ENCODE assay signal across 8 cellular contexts in genomic region chr2:9897331-9897737, GRCh38. TPM values are rescaled to one million over a fixed set of nuclear protein-coding genes. Genes with fewer than 3 reads are reported as not detected.
DNase-seq lines count a peak whose midpoint lies in the region; ATAC-seq, FAIRE-seq and TF ChIP-seq lines count a peak whose summit lies in the region.

No MANE protein-coding gene starts in this region.

- no peaks in the 10 kb centered on the region for H3K9me3 ChIP-seq in heart right ventricle

- peaks cover 0 to 28% (median 18%) of the 10 kb centered on the region in 9 donors for H3K4me1 ChIP-seq in heart right ventricle

- peak overlapping the region in 1 of 10 donors; percentile 15 for H3K27ac ChIP-seq in heart right ventricle

- H3K27ac Mint-ChIP-seq in activated CD4-positive, alpha-beta T cell treated with anti-CD3 and anti-CD28 coated beads, Interleukin-2, amount 10 ng/mL, durations not matched to agents 7 days and 5 days = no peak overlapping the region

- no peaks in the 10 kb centered on the region for H3K9me3 Mint-ChIP-seq in activated CD4-positive, alpha-beta T cell treated with anti-CD3 and anti-CD28 coated beads, Interleukin-2, amount 10 ng/mL, durations not matched to agents 7 days and 5 days

- TF ChIP-seq CTCF in heart right ventricle (IDR thresholded peaks at IDR 0.05) = no peak

- peaks cover 0 to 6% (median 0%) of the 10 kb centered on the region in 9 donors for H3K36me3 ChIP-seq in heart right ventricle

- H3K36me3 Mint-ChIP-seq in activated CD4-positive, alpha-beta T cell treated with anti-CD3 and anti-CD28 coated beads, Interleukin-2, amount 10 ng/mL, durations not matched to agents 7 days and 5 days (ENCODE audit: low read depth) = peaks cover 6% of the 10 kb centered on the region

- H3K27me3 Mint-ChIP-seq in activated CD4-positive, alpha-beta T cell treated with anti-CD3 and anti-CD28 coated beads, Interleukin-2, amount 10 ng/mL, durations not matched to agents 7 days and 5 days = no peaks in the 10 kb centered on the region

- ATAC-seq in heart right ventricle = peak in 6 of 8 donors; percentile 46 to 85 (median 65)
- no peak for ATAC-seq in HG03521 (IDR thresholded peaks at IDR 0.05; ENCODE audit: unreplicated experiment)

- intact Hi-C loops in heart right ventricle (cut with DNase I) = no loop called here

- peaks cover 29% of the 10 kb centered on the region for H3K4me1 Mint-ChIP-seq in activated CD4-positive, alpha-beta T cell treated with anti-CD3 and anti-CD28 coated beads, Interleukin-2, amount 10 ng/mL, durations not matched to agents 7 days and 5 days

- no peak overlapping the region for H3K4me3 Mint-ChIP-seq in activated CD4-positive, alpha-beta T cell treated with anti-CD3 and anti-CD28 coated beads, Interleukin-2, amount 10 ng/mL, durations not matched to agents 7 days and 5 days

- peak; percentile 7 to 8 for DNase-seq in activated CD4-positive, alpha-beta T cell treated with anti-CD3 and anti-CD28 coated beads for 4 hours
- no peak for DNase-seq in activated CD4-positive, alpha-beta T cell treated with anti-CD3 and anti-CD28 coated beads, Interleukin-2, amount 10 ng/mL, durations not matched to agents 7 days and 5 days
- peak; percentile 57 for DNase-seq in HTR-8/SVneo (ENCODE audit: insufficient read length, low spot score)
- DNase-seq in activated T-cell treated with anti-CD3 and anti-CD28 coated beads, Interleukin-2, amount 50 U/mL, for 48 hours = peak; percentile 83
- DNase-seq in heart right ventricle = peak; percentile 23 to 55
- peak; percentile 56 to 63 for DNase-seq in stimulated activated CD4-positive, alpha-beta T cell treated with anti-CD3 and anti-CD28 coated beads, Interleukin-15, amount 100 ng/mL, for 48 hours (ENCODE audit: low read depth in 2 of 2)
- DNase-seq in DMS153 (lab: John Stamatoyannopoulos, UW) = no peak

- no peak for FAIRE-seq in HTR-8/SVneo (lab: Jason Lieb, UNC)

- H3K27me3 ChIP-seq in heart right ventricle = no peaks in the 10 kb centered on the region

- WGBS in heart right ventricle, 2 donors = 42 to 59% methylated on average over 3 of the region's 3 CpGs

- CTCF ChIA-PET in activated CD4-positive, alpha-beta T cell treated with anti-CD3 and anti-CD28 coated beads, Interleukin-2, amount 10 ng/mL, durations not matched to agents 7 days and 5 days (lab: Charles Lee) = no interaction called here

- POLR2A ChIA-PET in activated CD4-positive, alpha-beta T cell treated with anti-CD3 and anti-CD28 coated beads, Interleukin-2, amount 10 ng/mL, durations not matched to agents 7 days and 5 days (lab: Charles Lee) = no interaction called here

- H3K4me3 ChIP-seq in heart right ventricle = no peak overlapping the region

RNA-seq across cellular contexts. Expression of gene TAF1B, which starts 54.1 kb away (rescaled TPM):
- 10 to 100 TPM; 30.6 to 36.2 TPM for total RNA-seq in activated CD4-positive, alpha-beta T cell treated with anti-CD3 and anti-CD28 coated beads, Interleukin-2, amount 10 ng/mL, durations not matched to agents 7 days and 5 days
- total RNA-seq in heart right ventricle = 1 to 10 TPM; 2.4 to 7.9 (median 4.9) TPM
- polyA plus RNA-seq in heart right ventricle = 1 to 10 TPM; 1.8 to 3.0 TPM

RNA-seq across cellular contexts. Expression of gene GRHL1, which starts 54.2 kb away (rescaled TPM):
- total RNA-seq in activated CD4-positive, alpha-beta T cell treated with anti-CD3 and anti-CD28 coated beads, Interleukin-2, amount 10 ng/mL, durations not matched to agents 7 days and 5 days = under 1 TPM; 0.25 to 0.27 TPM
- 1 to 10 TPM in 5 of 10 donors, under 1 TPM in 5; 0.57 to 3.0 (median 1.2) TPM for total RNA-seq in heart right ventricle
- under 1 TPM; 0.29 to 0.80 TPM for polyA plus RNA-seq in heart right ventricle

Comparison
In these comparisons a context has a peak if more than half of its experiments do, and no peak if none do; other contexts are left out.
1. DNase-seq: peak in activated CD4-positive, alpha-beta T cell treated with anti-CD3 and anti-CD28 coated beads for 4 hours (2 of 2), HTR-8/SVneo (single experiment), activated T-cell treated with anti-CD3 and anti-CD28 coated beads, Interleukin-2, amount 50 U/mL, for 48 hours (2 of 2), heart right ventricle (2 of 2) and stimulated activated CD4-positive, alpha-beta T cell treated with anti-CD3 and anti-CD28 coated beads, Interleukin-15, amount 100 ng/mL, for 48 hours (2 of 2); none in activated CD4-positive, alpha-beta T cell treated with anti-CD3 and anti-CD28 coated beads, Interleukin-2, amount 10 ng/mL, durations not matched to agents 7 days and 5 days (single experiment) and DMS153 (single experiment).